ENCODE assay signal across 9 cellular contexts in genomic region chr6:109477725-109478124, GRCh38. TPM values are rescaled to one million over a fixed set of nuclear protein-coding genes. Genes with fewer than 3 reads are reported as not detected.
DNase-seq lines count a peak whose midpoint lies in the region; ATAC-seq and TF ChIP-seq lines count a peak whose summit lies in the region.
"Had no signal": no experiment of that assay in that cellular context is flagged by ENCODE, and none has a peak within 500 bp of the region (broad histone marks: within the 10 kb centered on the region; RNA-seq: fewer than 3 reads in every experiment).

No MANE protein-coding gene starts in this region.

- H3K4ac ChIP-seq in H9 (ENCODE audit: low read depth, low read length): no peak overlapping the region

- WGBS in H9 (ENCODE audit: extremely low coverage, insufficient read length, low lambda C conversion rate): no CpG with 5 or more reads among the region's 2 CpGs

- H3K23ac ChIP-seq in H9 (ENCODE audit: insufficient read length, low read depth, low read length): no peak overlapping the region

- H3K27me3 Mint-ChIP-seq in H9 (ENCODE audit: low read depth) (no peaks in the 10 kb centered on the region), memory B cell (no peaks in the 10 kb centered on the region)

- no peak overlapping the region for H3T11ph ChIP-seq in H9 (ENCODE audit: low read length)

- no peak overlapping the region for H3K56ac ChIP-seq in H9 (ENCODE audit: insufficient read length, low read depth, low read length)

- H3K18ac ChIP-seq in H9 (ENCODE audit: insufficient read length, low read depth, low read length): no peak overlapping the region

- H3K9me3 ChIP-seq in H9 (ENCODE audit: control insufficient read depth, low read depth, low read length) (no peaks in the 10 kb centered on the region), SU-DHL-6 (ENCODE audit: insufficient read depth, low read length) (no peaks in the 10 kb centered on the region), Karpas-422 (ENCODE audit: low read length) (no peaks in the 10 kb centered on the region)
- H3K9me3 ChIP-seq: heart right ventricle had no signal

- H3K4me3 Mint-ChIP-seq in H9 (peak overlapping the region; percentile 53 to 54; a peak in 3 of 5 replicates), memory B cell (peak overlapping the region; percentile 82)

- H3K9ac ChIP-seq in H9 (ENCODE audit: extremely low read depth, insufficient read length, low read length) (no peak overlapping the region), SU-DHL-6 (ENCODE audit: low read length) (peak overlapping the region; percentile 15; the same call in 1 of the 2 replicates), Karpas-422 (ENCODE audit: low read length) (no peak overlapping the region)

- no peak overlapping the region for H2AFZ ChIP-seq in H9 (ENCODE audit: low read length)
- H2AFZ ChIP-seq in SU-DHL-6 (ENCODE audit: low read depth, low read length, severe bottlenecking): no peak overlapping the region
- H2AFZ ChIP-seq in Karpas-422 (ENCODE audit: low read length): no peak overlapping the region

- H3K4me1 Mint-ChIP-seq in H9 (peaks cover 45% of the 10 kb centered on the region in 2 experiments), memory B cell (peaks cover 53% of the 10 kb centered on the region)

- peaks cover 2% of the 10 kb centered on the region for H3K79me1 ChIP-seq in H9 (ENCODE audit: insufficient read depth, low read depth, low read length, poor library complexity, severe bottlenecking)

- peak overlapping the region; percentile 78 to 89 (median 87); a peak in 5 of 7 replicates for H3K27ac Mint-ChIP-seq in H9
- peak overlapping the region; percentile 93 for H3K27ac Mint-ChIP-seq in memory B cell

- H2BK20ac ChIP-seq in H9 (ENCODE audit: low read depth, low read length, poor library complexity, severe bottlenecking): no peak overlapping the region

- no peak overlapping the region for H4K91ac ChIP-seq in H9 (ENCODE audit: insufficient read length, low read depth, low read length)

- H4K8ac ChIP-seq in H9 (replicated peaks; ENCODE audit: insufficient read length, low read depth, low read length): no peak overlapping the region

- no peak overlapping the region for H2AK5ac ChIP-seq in H9 (ENCODE audit: insufficient read length, low read length)

- no peak overlapping the region for H2BK5ac ChIP-seq in H9 (ENCODE audit: insufficient read length, low read length)

- H4K20me1 ChIP-seq in H9 (ENCODE audit: control insufficient read depth, insufficient read depth, insufficient read length): no peaks in the 10 kb centered on the region
- H4K20me1 ChIP-seq in SU-DHL-6 (ENCODE audit: low read depth, low read length): peaks cover 19% of the 10 kb centered on the region; the same call in 1 of the 2 replicates
- H4K20me1 ChIP-seq in Karpas-422 (ENCODE audit: insufficient read depth, low read depth, low read length): peaks cover 12% of the 10 kb centered on the region; the same call in 1 of the 2 replicates

- no peak overlapping the region for H2BK15ac ChIP-seq in H9 (ENCODE audit: low read depth, low read length)

- H3K27me3 ChIP-seq in H9 (ENCODE audit: insufficient read depth, low read length) (no peaks in the 10 kb centered on the region), SU-DHL-6 (ENCODE audit: low read length) (no peaks in the 10 kb centered on the region), Karpas-422 (ENCODE audit: low read length) (no peaks in the 10 kb centered on the region)
- H3K27me3 ChIP-seq: heart right ventricle had no signal

- H3K36me3 ChIP-seq in SU-DHL-6 (ENCODE audit: low read length): peaks cover 30% of the 10 kb centered on the region
- H3K36me3 ChIP-seq in Karpas-422 (ENCODE audit: insufficient read depth, low read length): peaks cover 32% of the 10 kb centered on the region; the same call in 1 of the 2 replicates

- no peak for ATAC-seq in memory B cell (ENCODE audit: low read depth)
- ATAC-seq: heart right ventricle had no signal

- peak overlapping the region; percentile 17; the same call in 1 of the 2 replicates for H3K4me3 ChIP-seq in GM08714 (ENCODE audit: low read length)
- no peak overlapping the region for H3K4me3 ChIP-seq in SU-DHL-6 (ENCODE audit: insufficient read depth, low read length, poor library complexity, severe bottlenecking)
- no peak overlapping the region for H3K4me3 ChIP-seq in Karpas-422 (ENCODE audit: low read length)
- H3K4me3 ChIP-seq: heart right ventricle had no signal

- H3K79me2 ChIP-seq in H9 (ENCODE audit: insufficient read depth, low read length) (peaks cover 31% of the 10 kb centered on the region; the same call in 1 of the 2 replicates), SU-DHL-6 (ENCODE audit: insufficient read depth, low read length) (peaks cover 76% of the 10 kb centered on the region), Karpas-422 (ENCODE audit: low read length) (peaks cover 91% of the 10 kb centered on the region)

- intact Hi-C loops in head of caudate nucleus (cut with DNase I): no loop called here

- H3K36me3 Mint-ChIP-seq in H9 (ENCODE audit: insufficient read depth in 1 of 3, low read depth in 3 of 3): peaks cover 38 to 88% (median 80%) of the 10 kb centered on the region in 3 experiments
- H3K36me3 Mint-ChIP-seq in memory B cell: peaks cover 42% of the 10 kb centered on the region

- H4K5ac ChIP-seq in H9 (ENCODE audit: insufficient read length, low read depth, low read length): no peak overlapping the region

- no peak overlapping the region for H2BK120ac ChIP-seq in H9 (ENCODE audit: low read depth, low read length, poor library complexity, severe bottlenecking)

- TF ChIP-seq CTCF in H9 (conservative IDR thresholded peaks at IDR 0.05) (no peak), SU-DHL-6 (IDR thresholded peaks at IDR 0.05; ENCODE audit: insufficient read depth, low read length, poor library complexity, severe bottlenecking) (no peak)

- DNase-seq in H9: no peak
- DNase-seq in memory B cell (ENCODE audit: low spot score in 2 of 2): no peak
- no peak for DNase-seq in GM19238 (ENCODE audit: insufficient read length, low spot score)
- no peak for DNase-seq in NCI-H1694 (lab: John Stamatoyannopoulos, UW)
- no peak for DNase-seq in Karpas-422
- no peak for DNase-seq in head of caudate nucleus
- DNase-seq: heart right ventricle had no signal

- no peak overlapping the region for H3K14ac ChIP-seq in H9 (ENCODE audit: insufficient read depth, low read length)

- H3K9me2 ChIP-seq in SU-DHL-6 (replicated peaks; ENCODE audit: insufficient read depth, low read length) (no peaks in the 10 kb centered on the region), Karpas-422 (replicated peaks; ENCODE audit: insufficient read depth, low read length) (no peaks in the 10 kb centered on the region)

- H3K4me2 ChIP-seq in H9 (ENCODE audit: insufficient read depth, insufficient read length, low read length) (no peak overlapping the region), SU-DHL-6 (ENCODE audit: low read depth, low read length, poor library complexity, severe bottlenecking) (peak overlapping the region; percentile 71), Karpas-422 (ENCODE audit: low read depth, low read length, poor library complexity, severe bottlenecking) (no peak overlapping the region)

- H2BK12ac ChIP-seq in H9 (ENCODE audit: insufficient read length, low read depth, low read length): no peak overlapping the region

- H3K9me3 Mint-ChIP-seq in H9: no peaks in the 10 kb centered on the region
- no peaks in the 10 kb centered on the region for H3K9me3 Mint-ChIP-seq in memory B cell

- no peaks in the 10 kb centered on the region for H3K23me2 ChIP-seq in H9 (ENCODE audit: insufficient read length, low read depth, low read length, poor library complexity, severe bottlenecking)

- H3K27ac ChIP-seq in H9 (ENCODE audit: insufficient read length, low read depth, low read length) (no peak overlapping the region), SU-DHL-6 (ENCODE audit: low read depth, low read length) (no peak overlapping the region), Karpas-422 (ENCODE audit: low read length) (no peak overlapping the region)
- H3K27ac ChIP-seq: heart right ventricle had no signal

- H3F3A ChIP-seq in SU-DHL-6 (ENCODE audit: insufficient read depth): no peaks in the 10 kb centered on the region

- H3K4me1 ChIP-seq in H9 (ENCODE audit: insufficient read depth, low read length) (peaks cover 13% of the 10 kb centered on the region; the same call in 1 of the 2 replicates), Karpas-422 (ENCODE audit: low read length) (peaks cover 51% of the 10 kb centered on the region)

RNA-seq across cellular contexts. Expression of gene ZBTB24, which starts 5.3 kb away (rescaled TPM):
- total RNA-seq in H9 (2021): 25.6 and 27.3 TPM in 2 replicates
- total RNA-seq in Karpas-422 (2014; rRNA removed; shearing (Covaris generic); ENCODE audit: low replicate concordance): 10.4 and 18.5 TPM in 2 replicates

RNA-seq across cellular contexts. Expression of gene MICAL1, which starts 22.2 kb away (rescaled TPM):
- 84.9 and 92.9 TPM in 2 replicates for total RNA-seq in H9 (2021)
- 59.4 and 71.6 TPM in 2 replicates for total RNA-seq in Karpas-422 (2014; rRNA removed; shearing (Covaris generic); ENCODE audit: low replicate concordance)

RNA-seq across cellular contexts. Expression of gene SMPD2, which starts 37.2 kb away (rescaled TPM):
- 13.0 and 13.1 TPM in 2 replicates for total RNA-seq in H9 (2021)
- total RNA-seq in Karpas-422 (2014; rRNA removed; shearing (Covaris generic); ENCODE audit: low replicate concordance): 14.1 and 19.4 TPM in 2 replicates

RNA-seq across cellular contexts. Expression of gene PPIL6, which starts 37.3 kb away (rescaled TPM):
- 0.26 and 1.0 TPM in 2 replicates for total RNA-seq in H9 (2021)
- 0.54 TPM in 1 of 2 replicates, not detected in the other for total RNA-seq in Karpas-422 (2014; rRNA removed; shearing (Covaris generic); ENCODE audit: low replicate concordance)
